ENCODE assay signal across 1 cellular context in the genomic region with DNA sequence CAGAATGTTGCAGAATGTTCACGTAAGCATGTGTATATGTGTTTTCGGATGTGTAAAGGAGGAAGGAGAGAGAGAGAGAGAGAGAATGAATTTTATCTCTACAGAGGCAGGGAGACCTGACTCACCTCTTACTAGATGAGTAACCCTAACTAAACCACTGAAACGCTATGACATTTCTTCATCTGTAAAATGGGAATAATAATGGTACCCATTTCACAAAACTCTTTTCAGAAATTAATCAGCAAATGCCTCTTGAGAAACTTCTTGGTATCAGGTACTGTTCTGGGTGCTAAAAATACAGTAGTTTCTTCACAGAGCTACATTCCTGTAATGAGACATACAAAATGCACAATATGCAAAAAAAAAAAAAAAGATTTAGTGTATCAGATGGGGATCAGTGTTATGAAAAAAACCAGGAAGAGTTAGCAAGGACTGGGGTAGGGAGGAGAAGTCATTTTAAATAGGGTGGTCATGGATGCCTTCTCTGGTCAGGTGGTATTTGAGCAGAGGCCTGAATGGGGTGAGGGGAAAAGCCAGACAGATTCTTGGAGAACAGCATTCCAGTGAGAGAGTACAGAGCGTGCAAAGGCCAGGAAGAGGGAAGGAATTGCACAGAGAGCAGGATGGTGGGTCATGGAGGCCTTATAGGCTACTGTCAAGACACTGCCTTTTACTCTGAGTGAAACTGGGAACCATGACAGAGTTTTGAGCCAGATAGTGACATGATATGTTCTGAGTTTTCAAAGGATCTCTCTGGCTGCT.
TF ChIP-seq lines count a peak whose summit lies in the region.

No MANE protein-coding gene starts in this region.

TF ChIP-seq in GM12878, 131 proteins besides CTCF, POLR2A, EP300 and RAD21 (continued from another document):
- TF ChIP-seq, protein P1, sequence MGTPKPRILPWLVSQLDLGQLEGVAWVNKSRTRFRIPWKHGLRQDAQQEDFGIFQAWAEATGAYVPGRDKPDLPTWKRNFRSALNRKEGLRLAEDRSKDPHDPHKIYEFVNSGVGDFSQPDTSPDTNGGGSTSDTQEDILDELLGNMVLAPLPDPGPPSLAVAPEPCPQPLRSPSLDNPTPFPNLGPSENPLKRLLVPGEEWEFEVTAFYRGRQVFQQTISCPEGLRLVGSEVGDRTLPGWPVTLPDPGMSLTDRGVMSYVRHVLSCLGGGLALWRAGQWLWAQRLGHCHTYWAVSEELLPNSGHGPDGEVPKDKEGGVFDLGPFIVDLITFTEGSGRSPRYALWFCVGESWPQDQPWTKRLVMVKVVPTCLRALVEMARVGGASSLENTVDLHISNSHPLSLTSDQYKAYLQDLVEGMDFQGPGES (IDR thresholded peaks at IDR 0.05) = no peak
